Comparison of ENCODE assay signal across 8 cellular contexts in the genomic region with DNA sequence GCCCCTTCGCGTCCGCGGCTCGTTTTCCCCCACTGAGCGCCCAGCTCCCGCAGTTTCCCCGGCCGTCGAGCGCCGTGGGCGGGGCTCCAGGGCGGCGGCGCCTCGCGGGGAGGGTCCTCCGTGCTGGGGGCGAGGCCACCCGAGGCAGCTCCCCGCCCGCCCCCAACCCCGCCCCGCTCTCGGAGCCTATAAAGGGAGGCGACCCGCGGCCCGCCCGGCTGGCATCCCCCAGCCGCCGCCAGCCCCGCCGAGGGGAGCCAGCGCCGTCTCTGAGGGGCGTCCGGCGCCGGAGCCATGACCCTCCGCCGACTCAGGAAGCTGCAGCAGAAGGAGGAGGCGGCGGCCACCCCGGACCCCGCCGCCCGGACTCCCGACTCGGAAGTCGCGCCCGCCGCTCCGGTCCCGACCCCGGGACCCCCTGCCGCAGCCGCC. TPM values are rescaled to one million over a fixed set of nuclear protein-coding genes. Genes with fewer than 3 reads are reported as not detected.
DNase-seq lines count a peak whose midpoint lies in the region; ATAC-seq and TF ChIP-seq lines count a peak whose summit lies in the region.

A gene (plus strand): TSS at position 221 of the 432 bp plus-strand sequence. CDS start 74 bp downstream, at position 295.

- TF ChIP-seq POLR2A in upper lobe of left lung (IDR thresholded peaks at IDR 0.05), result peak; percentile 81 to 95 (median 92)

- peak within 1 kb of the TSS; percentile 59 to 82 (median 70) for H3K4me3 ChIP-seq in upper lobe of left lung

- intact Hi-C loops in Right ventricle myocardium superior (cut with DNase I), result no loop called here
- intact Hi-C loops in posterior cingulate gyrus (cut with DNase I), result no loop called here

- peak; percentile 78 for ATAC-seq in Right ventricle myocardium superior (ENCODE audit: poor library complexity)
- peak; percentile 2 to 84 for ATAC-seq in upper lobe of left lung (ENCODE audit: low FRiP score in 2 of 2)
- no peak for ATAC-seq in GM18517 (IDR thresholded peaks at IDR 0.05; ENCODE audit: unreplicated experiment)

- 0% methylated on average over 48 of the region's 60 CpGs; no CpG with 5 or more reads in 1 of the 2 donors for WGBS in upper lobe of left lung, 2 donors

- peaks cover 0 to 17% (median 8%) of the 10 kb centered on the region in 4 donors for H3K27me3 ChIP-seq in upper lobe of left lung

- TF ChIP-seq CTCF in GM20000 (IDR thresholded peaks at IDR 0.05; ENCODE audit: extremely low read depth, missing control alignments) (no peak), upper lobe of left lung (IDR thresholded peaks at IDR 0.05) (no peak)

- peak in 1 of 4 donors; percentile 34 for TF ChIP-seq EP300 in upper lobe of left lung (IDR thresholded peaks at IDR 0.05)

- H3K4me1 ChIP-seq in upper lobe of left lung, result peaks cover 33 to 61% (median 50%) of the 10 kb centered on the region in 4 donors

- no peaks in the 10 kb centered on the region for H3K9me3 ChIP-seq in upper lobe of left lung

- H3K27ac ChIP-seq in upper lobe of left lung, result peak within 1 kb of the TSS; percentile 92 to 96 (median 94)

- DNase-seq in GM20000 (ENCODE audit: low spot score) (peak; percentile 81), Right ventricle myocardium superior (peak; percentile 86), posterior cingulate gyrus (peak in 8 of 10 donors; percentile 40 to 94 (median 67)), upper lobe of left lung (peak; percentile 71 to 96), NCI-H446 (lab: John Stamatoyannopoulos, UW) (no peak)
- DNase-seq in activated naive CD4-positive, alpha-beta T cell treated with Interleukin-2 at 50 U/mL for 16 hours, result peak; percentile 82

- H3K36me3 ChIP-seq in upper lobe of left lung, result peaks cover 0 to 30% (median 11%) of the 10 kb centered on the region in 4 donors

TF ChIP-seq in PFSK-1, 5 proteins besides CTCF, POLR2A, EP300 and RAD21:
- TF ChIP-seq, protein P1, sequence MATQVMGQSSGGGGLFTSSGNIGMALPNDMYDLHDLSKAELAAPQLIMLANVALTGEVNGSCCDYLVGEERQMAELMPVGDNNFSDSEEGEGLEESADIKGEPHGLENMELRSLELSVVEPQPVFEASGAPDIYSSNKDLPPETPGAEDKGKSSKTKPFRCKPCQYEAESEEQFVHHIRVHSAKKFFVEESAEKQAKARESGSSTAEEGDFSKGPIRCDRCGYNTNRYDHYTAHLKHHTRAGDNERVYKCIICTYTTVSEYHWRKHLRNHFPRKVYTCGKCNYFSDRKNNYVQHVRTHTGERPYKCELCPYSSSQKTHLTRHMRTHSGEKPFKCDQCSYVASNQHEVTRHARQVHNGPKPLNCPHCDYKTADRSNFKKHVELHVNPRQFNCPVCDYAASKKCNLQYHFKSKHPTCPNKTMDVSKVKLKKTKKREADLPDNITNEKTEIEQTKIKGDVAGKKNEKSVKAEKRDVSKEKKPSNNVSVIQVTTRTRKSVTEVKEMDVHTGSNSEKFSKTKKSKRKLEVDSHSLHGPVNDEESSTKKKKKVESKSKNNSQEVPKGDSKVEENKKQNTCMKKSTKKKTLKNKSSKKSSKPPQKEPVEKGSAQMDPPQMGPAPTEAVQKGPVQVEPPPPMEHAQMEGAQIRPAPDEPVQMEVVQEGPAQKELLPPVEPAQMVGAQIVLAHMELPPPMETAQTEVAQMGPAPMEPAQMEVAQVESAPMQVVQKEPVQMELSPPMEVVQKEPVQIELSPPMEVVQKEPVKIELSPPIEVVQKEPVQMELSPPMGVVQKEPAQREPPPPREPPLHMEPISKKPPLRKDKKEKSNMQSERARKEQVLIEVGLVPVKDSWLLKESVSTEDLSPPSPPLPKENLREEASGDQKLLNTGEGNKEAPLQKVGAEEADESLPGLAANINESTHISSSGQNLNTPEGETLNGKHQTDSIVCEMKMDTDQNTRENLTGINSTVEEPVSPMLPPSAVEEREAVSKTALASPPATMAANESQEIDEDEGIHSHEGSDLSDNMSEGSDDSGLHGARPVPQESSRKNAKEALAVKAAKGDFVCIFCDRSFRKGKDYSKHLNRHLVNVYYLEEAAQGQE (IDR thresholded peaks at IDR 0.05; ENCODE audit: insufficient read depth in 1 of 2, low read depth in 2 of 2, low read length in 2 of 2), result no peak
- peak; percentile 74 for TF ChIP-seq POLR2AphosphoS5 (IDR thresholded peaks at IDR 0.05; ENCODE audit: low read depth, low read length)

RNA-seq across cellular contexts. Expression of the gene that starts here (rescaled TPM):
- polyA plus RNA-seq in PFSK-1 (2012; ENCODE audit: insufficient read length, low read depth), result 42.1 TPM
- total RNA-seq in Right ventricle myocardium superior (19.8 TPM), upper lobe of left lung (100 to 1,000 TPM in 2 of 6 donors, 10 to 100 TPM in 4; 52.3 to 170 (median 73.7) TPM)

Comparison
In these comparisons a context has a peak if more than half of its experiments do, and no peak if none do; other contexts are left out.
1. DNase-seq: peak in GM20000 (single experiment), activated naive CD4-positive, alpha-beta T cell treated with Interleukin-2 at 50 U/mL for 16 hours (single experiment), Right ventricle myocardium superior (single experiment), posterior cingulate gyrus (8 of 10) and upper lobe of left lung (2 of 2); none in NCI-H446 (0 of 2).